15 cellular contexts compared by ENCODE assay signal in genomic region chr10:102492983-102493382, GRCh38. TPM values are rescaled to one million over a fixed set of nuclear protein-coding genes. Genes with fewer than 3 reads are reported as not detected.
DNase-seq lines count a peak whose midpoint lies in the region; ATAC-seq, FAIRE-seq and TF ChIP-seq lines count a peak whose summit lies in the region.
"Had no signal": no experiment of that assay in that cellular context is flagged by ENCODE, and none has a peak within 500 bp of the region (broad histone marks: within the 10 kb centered on the region; RNA-seq: fewer than 3 reads in every experiment).

No MANE protein-coding gene starts in this region.

- H3K27ac Mint-ChIP-seq in CD4-positive, CD25-positive, alpha-beta regulatory T cell = peak overlapping the region in 2 of 3 donors; percentile 38 to 79

- H3K27me3 ChIP-seq in CD4-positive, CD25-positive, alpha-beta regulatory T cell (ENCODE audit: control insufficient read depth, insufficient read depth, low read length) = no peaks in the 10 kb centered on the region
- no peaks in the 10 kb centered on the region for H3K27me3 ChIP-seq in pancreas

- no peak overlapping the region for H3K4me3 ChIP-seq in CD4-positive, CD25-positive, alpha-beta regulatory T cell (ENCODE audit: low read depth, low read length)
- H3K4me3 ChIP-seq in fibroblast of the aortic adventitia (ENCODE audit: low read depth, low read length) (no peak overlapping the region), pancreas (no peak overlapping the region)

- no peaks in the 10 kb centered on the region for H3K27me3 Mint-ChIP-seq in CD4-positive, CD25-positive, alpha-beta regulatory T cell
- H3K27me3 Mint-ChIP-seq: activated CD4-positive, alpha-beta T cell treated with anti-CD3 and anti-CD28 coated beads for 36 hours had no signal

- H3K4me1 ChIP-seq in CD4-positive, CD25-positive, alpha-beta regulatory T cell (ENCODE audit: control insufficient read depth, insufficient read depth, low read length, poor library complexity, severe bottlenecking) = peaks cover under 1% of the 10 kb centered on the region
- H3K4me1 ChIP-seq in pancreas = peaks cover 0 to 12% (median 0%) of the 10 kb centered on the region in 3 donors

- 11 to 25% methylated on average over 2 of the region's 2 CpGs for WGBS in pancreas, 2 donors

- H3K4me3 Mint-ChIP-seq in CD4-positive, CD25-positive, alpha-beta regulatory T cell = peak overlapping the region in 1 of 4 donors; percentile 43
- H3K4me3 Mint-ChIP-seq: activated CD4-positive, alpha-beta T cell treated with anti-CD3 and anti-CD28 coated beads for 36 hours had no signal

- TF ChIP-seq CTCF in fibroblast of the aortic adventitia (IDR thresholded peaks at IDR 0.05; ENCODE audit: insufficient read depth, low read length) (no peak), pancreas (IDR thresholded peaks at IDR 0.05) (no peak)

- H3K9me3 Mint-ChIP-seq in CD4-positive, CD25-positive, alpha-beta regulatory T cell = no peaks in the 10 kb centered on the region

- peaks cover 14 to 47% (median 27%) of the 10 kb centered on the region in 4 donors for H3K4me1 Mint-ChIP-seq in CD4-positive, CD25-positive, alpha-beta regulatory T cell

- no peak overlapping the region for H3K27ac ChIP-seq in CD4-positive, CD25-positive, alpha-beta regulatory T cell (ENCODE audit: insufficient read depth, low read length, poor library complexity, severe bottlenecking)
- H3K27ac ChIP-seq in pancreas = peak overlapping the region in 1 of 4 donors; percentile 4

- H3K36me3 ChIP-seq in CD4-positive, CD25-positive, alpha-beta regulatory T cell (ENCODE audit: control insufficient read depth, insufficient read depth, low read length) = peaks cover 56% of the 10 kb centered on the region
- peaks cover 0 to 17% (median 12%) of the 10 kb centered on the region in 3 donors for H3K36me3 ChIP-seq in pancreas

- peaks cover 7% of the 10 kb centered on the region for H3K36me3 Mint-ChIP-seq in CD4-positive, CD25-positive, alpha-beta regulatory T cell

- intact Hi-C loops in pancreas (cut with DNase I) = no loop called here

- FAIRE-seq in pancreas (lab: Jason Lieb, UNC) = no peak
- FAIRE-seq: RCC 7860 had no signal

- ATAC-seq in CD4-positive, CD25-positive, alpha-beta regulatory T cell (ENCODE audit: low read depth in 2 of 2) = no peak
- ATAC-seq in pancreas (peak; percentile 77 to 95 (median 86)), GM19328 (IDR thresholded peaks at IDR 0.05; ENCODE audit: unreplicated experiment) (no peak), GM21737 (IDR thresholded peaks at IDR 0.05; ENCODE audit: unreplicated experiment) (no peak)
- ATAC-seq: activated CD4-positive, alpha-beta T cell treated with anti-CD3 and anti-CD28 coated beads for 36 hours had no signal

- H3K9me3 ChIP-seq in CD4-positive, CD25-positive, alpha-beta regulatory T cell (ENCODE audit: control insufficient read depth in 2 of 2, low read length in 2 of 2) = no peaks in the 10 kb centered on the region
- no peaks in the 10 kb centered on the region for H3K9me3 ChIP-seq in pancreas

- DNase-seq in CD4-positive, CD25-positive, alpha-beta regulatory T cell = no peak
- DNase-seq in NCI-H526 treated with DMSO at 0.1 percent for 48 hours (lab: John Stamatoyannopoulos, UW) (peak; percentile 24), fibroblast of the aortic adventitia (ENCODE audit: low read depth) (peak; percentile 90), pancreas (peak in 3 of 6 donors; percentile 42 to 68 (median 57)), HuH-7.5 (ENCODE audit: low spot score) (no peak)
- DNase-seq in stimulated activated CD4-positive, alpha-beta T cell treated with anti-CD3 and anti-CD28 coated beads, Interleukin-12 subunit alpha, Interleukin-12 subunit beta, amount 100 ng/mL, for 4 hours = no peak
- DNase-seq: activated CD4-positive, alpha-beta T cell treated with anti-CD3 and anti-CD28 coated beads for 36 hours; Calu3; H7; NCI-H1048; stimulated activated CD4-positive, alpha-beta T cell treated with anti-CD3 and anti-CD28 coated beads, Interleukin-2, amount 100 ng/mL, for 24 hours had no signal

RNA-seq across cellular contexts. Expression of gene ACTR1A, which starts 9.5 kb away (rescaled TPM):
- total RNA-seq in CD4-positive, CD25-positive, alpha-beta regulatory T cell = 63.0 TPM
- 10 to 100 TPM; 67.9 to 77.9 (median 75.6) TPM for polyA plus RNA-seq in CD4-positive, CD25-positive, alpha-beta regulatory T cell
- total RNA-seq in fibroblast of the aortic adventitia (ENCODE audit: low replicate concordance) (103 and 105 TPM in 2 replicates), pancreas (10 to 100 TPM; 22.4 to 40.9 (median 27.4) TPM)
- 10 to 100 TPM; 33.6 to 38.1 TPM for polyA plus RNA-seq in pancreas

RNA-seq across cellular contexts. Expression of gene SUFU, which starts 10.8 kb away (rescaled TPM):
- total RNA-seq in CD4-positive, CD25-positive, alpha-beta regulatory T cell = 17.8 TPM
- polyA plus RNA-seq in CD4-positive, CD25-positive, alpha-beta regulatory T cell = 1 to 10 TPM; 2.4 to 6.3 (median 4.6) TPM
- total RNA-seq in fibroblast of the aortic adventitia (ENCODE audit: low replicate concordance) (3.3 and 4.8 TPM in 2 replicates), pancreas (1 to 10 TPM; 1.9 to 7.8 (median 3.6) TPM)
- polyA plus RNA-seq in pancreas = 1 to 10 TPM; 2.6 to 2.7 TPM

RNA-seq across cellular contexts. Expression of gene C10orf95, which starts 41.6 kb away (rescaled TPM):
- total RNA-seq in CD4-positive, CD25-positive, alpha-beta regulatory T cell = 0.35 TPM
- 1 to 10 TPM in 1 of 4 donors, under 1 TPM in 3; 0.40 to 1.1 (median 0.55) TPM for polyA plus RNA-seq in CD4-positive, CD25-positive, alpha-beta regulatory T cell
- total RNA-seq in fibroblast of the aortic adventitia (ENCODE audit: low replicate concordance) = not detected in 2 replicates
- 1 to 10 TPM in 2 of 6 donors, under 1 TPM in 4; 0.37 to 1.1 (median 0.44) TPM for total RNA-seq in pancreas
- 1 to 10 TPM in 1 of 2 donors, under 1 TPM in 1; 0.46 to 1.2 TPM for polyA plus RNA-seq in pancreas
- total RNA-seq: urinary bladder had no signal

Comparison
In these comparisons a context has a peak if more than half of its experiments do, and no peak if none do; other contexts are left out.
1. ATAC-seq: peak in pancreas (4 of 4); none in CD4-positive, CD25-positive, alpha-beta regulatory T cell (0 of 2), GM19328 (single experiment) and GM21737 (single experiment).
2. DNase-seq: peak in NCI-H526 treated with DMSO at 0.1 percent for 48 hours (single experiment) and fibroblast of the aortic adventitia (single experiment); none in CD4-positive, CD25-positive, alpha-beta regulatory T cell (0 of 3), stimulated activated CD4-positive, alpha-beta T cell treated with anti-CD3 and anti-CD28 coated beads, Interleukin-12 subunit alpha, Interleukin-12 subunit beta, amount 100 ng/mL, for 4 hours (single experiment) and HuH-7.5 (single experiment).